In the genomic region with DNA sequence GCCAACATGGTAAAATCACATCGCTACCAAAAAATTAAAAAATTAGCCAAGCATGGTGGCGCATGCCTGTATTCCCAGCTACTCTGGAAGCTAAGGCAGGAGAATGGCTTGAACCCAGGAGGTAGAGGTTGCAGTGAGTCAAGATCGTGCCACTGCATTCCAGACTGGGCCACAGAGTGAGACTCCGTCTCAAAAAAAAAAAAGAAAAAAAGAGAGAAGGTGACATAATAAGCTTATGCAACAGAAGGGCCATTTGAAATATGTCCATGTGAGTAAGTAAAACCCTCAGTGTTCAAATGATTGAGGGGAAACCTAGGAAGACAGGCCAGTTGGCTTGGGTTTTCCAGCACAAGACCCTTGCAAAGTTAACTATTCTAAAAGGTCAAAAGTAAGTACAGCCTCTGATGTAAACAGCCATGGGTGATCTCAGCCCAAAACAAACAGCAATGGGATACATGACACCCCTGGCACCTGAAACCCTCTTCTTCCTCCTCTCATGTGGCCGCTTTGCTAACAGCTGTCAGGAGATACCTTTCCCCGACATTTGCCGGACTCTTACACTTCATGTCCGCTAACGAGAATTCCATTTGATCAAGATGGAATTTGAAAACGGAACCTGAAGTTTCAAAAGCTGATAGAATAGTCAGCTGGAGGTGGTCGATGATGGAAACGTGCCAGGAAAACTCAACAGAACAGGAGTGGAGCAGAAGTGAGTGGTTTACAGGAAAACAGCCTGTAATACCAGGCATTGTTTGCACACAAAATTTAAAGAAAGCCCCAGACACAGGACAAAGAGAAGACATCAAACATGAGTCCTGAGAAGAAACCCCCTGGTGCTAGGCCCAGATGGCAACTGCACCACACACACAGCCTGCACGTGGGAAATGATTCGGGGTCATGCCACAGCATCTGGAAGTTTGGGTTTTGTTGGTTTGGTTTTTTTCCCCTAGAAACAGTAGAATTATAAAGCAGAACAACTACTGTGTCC, we compare ENCODE assay signal across 26 cellular contexts.
A peak's percentile ranks its signal among the peaks of the same experiment; 100 is the strongest.
DNase-seq lines count a peak whose midpoint lies in the region; TF ChIP-seq lines count a peak whose summit lies in the region.
"Had no signal": no experiment of that assay in that cellular context is flagged by ENCODE, and none has a peak within 500 bp of the region (broad histone marks: within the 10 kb centered on the region; RNA-seq: fewer than 3 reads in every experiment).

No MANE protein-coding gene starts in this region.

- H3K27ac Mint-ChIP-seq in type B pancreatic cell = peak overlapping the region; percentile 97
- H3K27ac Mint-ChIP-seq: activated CD4-positive, alpha-beta T cell treated with anti-CD3 and anti-CD28 coated beads, Interleukin-2, amount 10 ng/mL, durations not matched to agents 24 days and 14 days; endodermal cell; immature natural killer cell; mesothelial cell of epicardium; nephron had no signal

- DNase-seq in NCI-H2171 treated with DMSO at 0.1 percent for 48 hours (lab: John Stamatoyannopoulos, UW) (peak; percentile 9), NCI-H2171 (lab: John Stamatoyannopoulos, UW) (no peak), NCI-H748 treated with DMSO at 0.1 percent for 48 hours (lab: John Stamatoyannopoulos, UW) (peak; percentile 27), left kidney (ENCODE audit: low read depth, low spot score) (peak; percentile 6), type B pancreatic cell (ENCODE audit: extremely low spot score, unreplicated experiment) (no peak), mesenteric fat pad (ENCODE audit: low spot score) (no peak), dorsolateral prefrontal cortex (no peak), posterior vena cava (ENCODE audit: low spot score) (no peak)
- DNase-seq: activated CD4-positive, alpha-beta T cell treated with anti-CD3 and anti-CD28 coated beads, Interleukin-2, amount 10 ng/mL, durations not matched to agents 24 days and 14 days; activated naive CD4-positive, alpha-beta T cell treated with Interleukin-2 at 50 U/mL for 16 hours; activated T-cell treated with anti-CD3 and anti-CD28 coated beads, Interleukin-2, amount 50 U/mL, for 4 hours; cortex of kidney; DMS79 treated with DMSO at 0.1 percent for 48 hours; endodermal cell; hippocampal formation; immature natural killer cell; left ventricle myocardium inferior; NCI-H1048; NCI-H2081 treated with DMSO at 0.1 percent for 48 hours; OCI-M1; upper lobe of left lung; WERI-Rb-1 had no signal

- H3K36me3 Mint-ChIP-seq in type B pancreatic cell = peaks cover 73% of the 10 kb centered on the region

- H3K27me3 Mint-ChIP-seq in type B pancreatic cell = no peaks in the 10 kb centered on the region
- H3K27me3 Mint-ChIP-seq: activated CD4-positive, alpha-beta T cell treated with anti-CD3 and anti-CD28 coated beads, Interleukin-2, amount 10 ng/mL, durations not matched to agents 24 days and 14 days had no signal

- no peaks in the 10 kb centered on the region for H3K27me3 ChIP-seq in dorsolateral prefrontal cortex
- H3K27me3 ChIP-seq: esophagus muscularis mucosa, upper lobe of left lung had no signal

- no peak overlapping the region for H3K27ac ChIP-seq in dorsolateral prefrontal cortex
- H3K27ac ChIP-seq: A549, esophagus muscularis mucosa, left ventricle myocardium inferior, WERI-Rb-1 had no signal

- H3K4me3 Mint-ChIP-seq in type B pancreatic cell = no peak overlapping the region
- H3K4me3 Mint-ChIP-seq: activated CD4-positive, alpha-beta T cell treated with anti-CD3 and anti-CD28 coated beads, Interleukin-2, amount 10 ng/mL, durations not matched to agents 24 days and 14 days; activated T-cell treated with anti-CD3 and anti-CD28 coated beads, Interleukin-2, amount 50 U/mL, for 4 hours; endodermal cell; immature natural killer cell; mesothelial cell of epicardium; nephron had no signal

- TF ChIP-seq CTCF in type B pancreatic cell (conservative IDR thresholded peaks at IDR 0.05) (no peak), dorsolateral prefrontal cortex (IDR thresholded peaks at IDR 0.05 in 54 of 56, conservative IDR thresholded peaks at IDR 0.05 in 2 of 56; ENCODE audit: low read depth in 1 of 56, partially characterized antibody in 56 of 56) (no peak)

- peaks cover 9% of the 10 kb centered on the region for H3K9me3 Mint-ChIP-seq in type B pancreatic cell
- H3K9me3 Mint-ChIP-seq: activated CD4-positive, alpha-beta T cell treated with anti-CD3 and anti-CD28 coated beads, Interleukin-2, amount 10 ng/mL, durations not matched to agents 24 days and 14 days; activated T-cell treated with anti-CD3 and anti-CD28 coated beads, Interleukin-2, amount 50 U/mL, for 4 hours; immature natural killer cell; mesothelial cell of epicardium; nephron had no signal

- peaks cover 9% of the 10 kb centered on the region for H3K4me1 Mint-ChIP-seq in type B pancreatic cell (ENCODE audit: unreplicated experiment)
- H3K4me1 Mint-ChIP-seq: mesothelial cell of epicardium had no signal

- intact Hi-C loops in dorsolateral prefrontal cortex (cut with DNase I) = no loop called here
- intact Hi-C loops in posterior vena cava (cut with DNase I) = no loop called here

- no peak overlapping the region for H3K4me3 ChIP-seq in dorsolateral prefrontal cortex
- H3K4me3 ChIP-seq: A549, esophagus muscularis mucosa, left ventricle myocardium inferior, upper lobe of left lung had no signal

Comparison
In these comparisons a context has a peak if more than half of its experiments do, and no peak if none do; other contexts are left out.
1. DNase-seq: peak in NCI-H2171 treated with DMSO at 0.1 percent for 48 hours (single experiment), NCI-H748 treated with DMSO at 0.1 percent for 48 hours (single experiment) and left kidney (single experiment); none in NCI-H2171 (single experiment), type B pancreatic cell (single experiment), mesenteric fat pad (single experiment), dorsolateral prefrontal cortex (0 of 10) and posterior vena cava (single experiment).